In the genomic region with DNA sequence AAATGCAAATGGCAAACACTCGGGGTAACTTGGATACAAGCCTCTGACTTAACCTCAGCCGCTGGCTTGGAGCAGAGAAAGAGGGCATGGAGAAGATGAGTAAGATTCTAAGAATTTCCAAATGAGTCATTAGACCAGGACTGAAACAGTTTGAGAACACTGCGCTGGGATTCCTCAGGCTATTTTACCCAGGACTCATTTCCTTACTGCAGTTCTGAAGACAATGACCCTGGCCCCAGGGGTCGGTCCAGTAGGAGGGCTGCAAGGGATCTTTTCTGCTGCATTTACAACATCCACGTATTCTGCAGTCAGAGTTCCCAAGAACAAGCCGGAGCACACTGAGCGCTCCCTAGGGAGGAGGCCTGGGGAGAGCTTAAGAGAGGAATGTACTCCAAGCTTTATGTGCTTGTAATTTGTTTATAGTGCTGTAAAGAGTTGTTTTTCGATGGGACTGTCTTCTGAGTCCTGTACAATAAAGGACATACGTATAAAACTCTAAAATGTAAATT, we compare ENCODE assay signal across 8 cellular contexts. TPM values are rescaled to one million over a fixed set of nuclear protein-coding genes. Genes with fewer than 3 reads are reported as not detected.
DNase-seq lines count a peak whose midpoint lies in the region; ATAC-seq and TF ChIP-seq lines count a peak whose summit lies in the region.

No MANE protein-coding gene starts in this region.

- no peak overlapping the region for H3K4me3 ChIP-seq in HFF-Myc (replicated peaks; ENCODE audit: low read depth, low read length)
- no peak overlapping the region for H3K4me3 ChIP-seq in iPS-15b (ENCODE audit: low read depth, low read length)
- H3K4me3 ChIP-seq in stomach smooth muscle (ENCODE audit: low read length in 2 of 2): peak overlapping the region; percentile 31 to 36
- H3K4me3 ChIP-seq in BE2C (ENCODE audit: low read depth, low read length): no peak overlapping the region

- H3K9me3 ChIP-seq in iPS-15b (ENCODE audit: control insufficient read depth, insufficient read depth, low read length) (no peaks in the 10 kb centered on the region), stomach smooth muscle (ENCODE audit: control insufficient read depth in 2 of 2, low read length in 2 of 2) (no peaks in the 10 kb centered on the region), BE2C (no peaks in the 10 kb centered on the region)

- TF ChIP-seq CTCF in HFF-Myc (IDR thresholded peaks at IDR 0.05; ENCODE audit: low read depth, low read length, missing control alignments): no peak
- TF ChIP-seq CTCF in BE2C (IDR thresholded peaks at IDR 0.05; ENCODE audit: low read depth, low read length): no peak

- no peak for ATAC-seq in GM21447 (IDR thresholded peaks at IDR 0.05; ENCODE audit: unreplicated experiment)

- peak overlapping the region; percentile 77 for H3K27ac ChIP-seq in stomach smooth muscle (ENCODE audit: low read length)

- H3K27me3 ChIP-seq in iPS-15b (ENCODE audit: control insufficient read depth, insufficient read depth, low read length) (no peaks in the 10 kb centered on the region), stomach smooth muscle (ENCODE audit: control insufficient read depth in 1 of 2, insufficient read depth in 2 of 2, low read length in 2 of 2) (no peaks in the 10 kb centered on the region), BE2C (no peaks in the 10 kb centered on the region)

- H3K9ac ChIP-seq in iPS-15b (ENCODE audit: low read depth, low read length) (peak overlapping the region; percentile 71), stomach smooth muscle (ENCODE audit: low read length in 2 of 2) (no peak overlapping the region)

- peaks cover 40% of the 10 kb centered on the region for H3K4me1 ChIP-seq in iPS-15b (ENCODE audit: control insufficient read depth, insufficient read depth, low read length)
- H3K4me1 ChIP-seq in stomach smooth muscle (ENCODE audit: control insufficient read depth, insufficient read depth, low read length): peaks cover 27% of the 10 kb centered on the region
- peaks cover 5% of the 10 kb centered on the region; the same call in 1 of the 2 replicates for H3K4me1 ChIP-seq in BE2C

- H3K36me3 ChIP-seq in iPS-15b (ENCODE audit: control insufficient read depth, insufficient read depth, low read length) (no peaks in the 10 kb centered on the region), stomach smooth muscle (ENCODE audit: control insufficient read depth in 2 of 2, insufficient read depth in 2 of 2, low read length in 2 of 2) (no peaks in the 10 kb centered on the region), BE2C (no peaks in the 10 kb centered on the region)

- DNase-seq in HFF-Myc (ENCODE audit: extremely low read depth, low read depth) (peak; percentile 90), astrocyte of the hippocampus (ENCODE audit: low read depth, low spot score) (peak; percentile 96), GM19240 (ENCODE audit: insufficient read length, low spot score) (no peak), BE2C (no peak), T-helper 2 cell (no peak)

RNA-seq across cellular contexts. Expression of gene SORBS2, which starts 27.3 kb away (rescaled TPM):
- polyA plus RNA-seq in BE2C (2012; ENCODE audit: insufficient read depth, insufficient read length, low read depth): 13.6 TPM

Comparison
In these comparisons a context has a peak if more than half of its experiments do, and no peak if none do; other contexts are left out.
1. DNase-seq: peak in HFF-Myc (single experiment) and astrocyte of the hippocampus (single experiment); none in GM19240 (single experiment), BE2C (single experiment) and T-helper 2 cell (0 of 5).
2. H3K4me3 ChIP-seq: peak in stomach smooth muscle (2 of 2); none in HFF-Myc (single experiment), iPS-15b (single experiment) and BE2C (single experiment).